ENCODE assay signal across 27 cellular contexts in the genomic region with DNA sequence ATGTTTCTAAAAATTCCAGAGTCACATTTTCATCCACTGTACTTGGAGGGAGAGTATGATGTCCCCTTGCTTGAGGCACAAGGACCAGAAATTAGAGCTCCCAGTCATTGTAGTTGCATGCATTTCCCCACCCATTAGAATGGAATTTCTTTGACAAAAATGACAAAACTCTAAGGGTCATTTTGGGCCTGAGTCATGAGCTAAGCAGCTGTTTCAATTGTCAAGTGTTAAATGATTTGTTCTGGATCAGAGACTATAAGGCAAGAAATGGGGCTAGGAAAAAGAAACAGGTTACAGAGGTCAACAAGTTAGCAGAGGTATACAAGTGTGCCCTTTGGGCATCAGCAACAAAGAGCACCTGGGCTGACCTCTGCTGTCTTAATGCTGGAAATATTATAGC.
DNase-seq lines count a peak whose midpoint lies in the region; ATAC-seq, FAIRE-seq and TF ChIP-seq lines count a peak whose summit lies in the region.
"Had no signal": no experiment of that assay in that cellular context is flagged by ENCODE, and none has a peak within 500 bp of the region (broad histone marks: within the 10 kb centered on the region; RNA-seq: fewer than 3 reads in every experiment).

No MANE protein-coding gene starts in this region.

- H4K8ac ChIP-seq in trophoblast cell (ENCODE audit: low read depth, low read length), result no peak overlapping the region

- no peaks in the 10 kb centered on the region for H3K27me3 Mint-ChIP-seq in WTC11 (ENCODE audit: low read depth)

- H3K36me3 Mint-ChIP-seq in WTC11, result no peaks in the 10 kb centered on the region
- H3K36me3 Mint-ChIP-seq: CD14-positive monocyte; CD8-positive, alpha-beta memory T cell had no signal

- no peak overlapping the region for H2BK12ac ChIP-seq in trophoblast cell (ENCODE audit: low read length)

- intact Hi-C loops in vagina (cut with DNase I), result no loop called here

- H3K4me1 ChIP-seq in trophoblast cell (ENCODE audit: control insufficient read depth in 1 of 2, insufficient read depth in 2 of 2, low read length in 2 of 2) (no peaks in the 10 kb centered on the region), vagina (no peaks in the 10 kb centered on the region)
- H3K4me1 ChIP-seq: BE2C, SJSA1 had no signal

- CTCF ChIA-PET in WTC11 (lab: Charles Lee) (interaction anchor here (0.5 kb wide), 1 partner anchor 55 kb away, joined by 5 read pairs; no protein-coding TSS in a partner anchor), RWPE1 (lab: Yijun Ruan, JAX) (interaction anchor here (0.8 kb wide), 1 partner anchor 261 kb away, joined by 6 read pairs; no protein-coding TSS in a partner anchor)

- peak; percentile 4 for FAIRE-seq in GM19239 (lab: Jason Lieb, UNC)
- FAIRE-seq: GM12878 had no signal

- H2AFZ ChIP-seq in trophoblast cell (ENCODE audit: insufficient read depth, low read length, poor library complexity), result no peak overlapping the region

- H3K4me3 ChIP-seq in trophoblast cell (ENCODE audit: low read depth, low read length) (no peak overlapping the region), vagina (no peak overlapping the region)
- H3K4me3 ChIP-seq: GM12878, SJSA1 had no signal

- H3K27ac ChIP-seq in trophoblast cell (ENCODE audit: low read depth, low read length), result no peak overlapping the region
- no peak overlapping the region for H3K27ac ChIP-seq in vagina
- H3K27ac ChIP-seq in RWPE1, result no peak overlapping the region
- H3K27ac ChIP-seq: SJSA1 had no signal

- DNase-seq in GM19239 (ENCODE audit: insufficient read length, low spot score) (no peak), WTC11 (ENCODE audit: low spot score) (no peak), trophoblast cell (peak; percentile 75 to 95), vagina (ENCODE audit: extremely low spot score in 2 of 2) (no peak), RWPE1 (ENCODE audit: low spot score) (no peak), UCSD-AML1 (lab: John Stamatoyannopoulos, UW; ENCODE audit: unreplicated experiment) (no peak)
- DNase-seq: BE2C; CD8-positive, alpha-beta memory T cell; DMS 273 treated with DMSO at 0.1 percent for 48 hours; DMS79 treated with DMSO at 0.1 percent for 48 hours; GDM1; HCEC 1CT; Karpas-422; NCI-H1092 treated with DMSO at 0.1 percent for 48 hours; NCI-H1436 treated with DMSO at 0.1 percent for 48 hours; NCI-H187 treated with DMSO at 0.1 percent for 48 hours; NCI-H2171 treated with DMSO at 0.1 percent for 48 hours; NCI-H446; NCI-H524 treated with DMSO at 0.1 percent for 48 hours; NCI-H774; NK-92 treated with Interleukin-12 subunit alpha and Interleukin-12 subunit beta, amount 100 ng/mL, for 24 hours; PC-3 had no signal

- H3K27me3 ChIP-seq in trophoblast cell (ENCODE audit: insufficient read depth, low read length), result peaks cover 3% of the 10 kb centered on the region
- no peaks in the 10 kb centered on the region for H3K27me3 ChIP-seq in vagina
- H3K27me3 ChIP-seq: SJSA1 had no signal

- no peak overlapping the region for H4K12ac ChIP-seq in trophoblast cell (ENCODE audit: low read depth, low read length)

- H3K14ac ChIP-seq in trophoblast cell (ENCODE audit: low read length), result no peak overlapping the region

- no peaks in the 10 kb centered on the region for H3K36me3 ChIP-seq in trophoblast cell (ENCODE audit: control insufficient read depth in 1 of 2, insufficient read depth in 2 of 2, low read length in 2 of 2)
- H3K36me3 ChIP-seq in vagina, result no peaks in the 10 kb centered on the region
- H3K36me3 ChIP-seq: BE2C, SJSA1 had no signal

- TF ChIP-seq POLR2A in vagina (IDR thresholded peaks at IDR 0.05), result no peak

- H3K9ac ChIP-seq in trophoblast cell (ENCODE audit: low read length), result no peak overlapping the region

- no peak overlapping the region for H3K23ac ChIP-seq in trophoblast cell (ENCODE audit: low read length)

- no peaks in the 10 kb centered on the region for H3K79me2 ChIP-seq in trophoblast cell (ENCODE audit: control insufficient read depth, insufficient read depth, low read length, poor library complexity)

- H2BK120ac ChIP-seq in trophoblast cell (ENCODE audit: insufficient read depth, low read length, poor library complexity), result no peak overlapping the region

- H3K79me1 ChIP-seq in trophoblast cell (ENCODE audit: low read length), result no peaks in the 10 kb centered on the region

- no peak overlapping the region for H3K27ac Mint-ChIP-seq in WTC11
- H3K27ac Mint-ChIP-seq: CD14-positive monocyte had no signal

- H3K9me3 ChIP-seq in trophoblast cell (ENCODE audit: insufficient read depth, low read depth, low read length), result no peaks in the 10 kb centered on the region
- H3K9me3 ChIP-seq in vagina, result no peaks in the 10 kb centered on the region
- H3K9me3 ChIP-seq: BE2C, SJSA1 had no signal

- peaks cover 22% of the 10 kb centered on the region for H3K4me1 Mint-ChIP-seq in WTC11

- no peak for TF ChIP-seq CTCF in WTC11 (IDR thresholded peaks at IDR 0.05)
- TF ChIP-seq CTCF in vagina (IDR thresholded peaks at IDR 0.05), result no peak
- TF ChIP-seq CTCF in RWPE1 (conservative IDR thresholded peaks at IDR 0.05; ENCODE audit: low read depth), result no peak

- no peaks in the 10 kb centered on the region for H3K9me3 Mint-ChIP-seq in WTC11
- H3K9me3 Mint-ChIP-seq: CD8-positive, alpha-beta memory T cell had no signal

- no peak overlapping the region for H3K4ac ChIP-seq in trophoblast cell (ENCODE audit: low read depth, low read length)

- H2AK5ac ChIP-seq in trophoblast cell (ENCODE audit: low read length), result no peak overlapping the region

- H4K91ac ChIP-seq in trophoblast cell (ENCODE audit: low read depth, low read length), result no peak overlapping the region

- no peak overlapping the region for H3K18ac ChIP-seq in trophoblast cell (ENCODE audit: low read length)

- no peak overlapping the region for H3K4me3 Mint-ChIP-seq in WTC11
- H3K4me3 Mint-ChIP-seq: CD14-positive monocyte; CD8-positive, alpha-beta memory T cell had no signal

- POLR2A ChIA-PET in WTC11 (lab: Charles Lee) (no interaction called here), RWPE1 (lab: Yijun Ruan, JAX; ENCODE audit: low non-redundant PET) (no interaction called here)

- H2BK5ac ChIP-seq in trophoblast cell (ENCODE audit: low read depth, low read length, poor library complexity), result no peak overlapping the region

- ATAC-seq in WTC11 (peak; percentile 48; the same call in 1 of the 2 replicates), HG02840 (IDR thresholded peaks at IDR 0.05; ENCODE audit: low FRiP score, unreplicated experiment) (no peak)
- ATAC-seq: GM12878, PC-3, Right ventricle myocardium inferior had no signal

- H3K4me2 ChIP-seq in trophoblast cell (ENCODE audit: low read length), result no peak overlapping the region

TF ChIP-seq in WTC11, 78 proteins besides CTCF, POLR2A, EP300 and RAD21:
- TF ChIP-seq SMAD4 (CRISPR knock-in tag; IDR thresholded peaks at IDR 0.05), result no peak
- no peak for TF ChIP-seq SMAD3 (CRISPR knock-in tag; IDR thresholded peaks at IDR 0.05; ENCODE audit: borderline replicate concordance)
- TF ChIP-seq FOXK1 (CRISPR knock-in tag; IDR thresholded peaks at IDR 0.05), result no peak
- no peak for TF ChIP-seq TEAD1 (CRISPR knock-in tag; IDR thresholded peaks at IDR 0.05)
- TF ChIP-seq NFE2L1 (CRISPR knock-in tag; IDR thresholded peaks at IDR 0.05), result no peak
- no peak for TF ChIP-seq FOXP1 (CRISPR knock-in tag; IDR thresholded peaks at IDR 0.05; ENCODE audit: borderline replicate concordance)
- TF ChIP-seq TEAD4 (CRISPR knock-in tag; IDR thresholded peaks at IDR 0.05), result no peak
- no peak for TF ChIP-seq RORB (CRISPR knock-in tag; IDR thresholded peaks at IDR 0.05)
- TF ChIP-seq ZNF671 (CRISPR knock-in tag; IDR thresholded peaks at IDR 0.05), result no peak
- no peak for TF ChIP-seq ETV6 (CRISPR knock-in tag; IDR thresholded peaks at IDR 0.05)
- no peak for TF ChIP-seq ZBTB21 (CRISPR knock-in tag; IDR thresholded peaks at IDR 0.05; ENCODE audit: borderline replicate concordance)
- no peak for TF ChIP-seq JUN (CRISPR knock-in tag; IDR thresholded peaks at IDR 0.05)
- no peak for TF ChIP-seq ZNF416 (CRISPR knock-in tag; IDR thresholded peaks at IDR 0.05)

Comparison
In these comparisons a context has a peak if more than half of its experiments do, and no peak if none do; other contexts are left out.
1. DNase-seq: peak in trophoblast cell (2 of 2); none in GM19239 (single experiment), WTC11 (single experiment), vagina (0 of 2), RWPE1 (single experiment) and UCSD-AML1 (single experiment).